11 cellular contexts compared by ENCODE assay signal in genomic region chr5:40551706-40552557, GRCh38.
DNase-seq lines count a peak whose midpoint lies in the region; ATAC-seq and TF ChIP-seq lines count a peak whose summit lies in the region.
"Had no signal": no experiment of that assay in that cellular context is flagged by ENCODE, and none has a peak within 500 bp of the region (broad histone marks: within the 10 kb centered on the region; RNA-seq: fewer than 3 reads in every experiment).

No MANE protein-coding gene starts in this region.

- H3K4me1 ChIP-seq in SJSA1 (replicated peaks) (peaks cover 37% of the 10 kb centered on the region), sigmoid colon (peaks cover 0 to 17% (median 6%) of the 10 kb centered on the region in 4 donors)

- CTCF ChIA-PET in T-cell (lab: Charles Lee): no interaction called here

- 71 to 77% methylated on average over 8 of the region's 8 CpGs for WGBS in sigmoid colon, 2 donors

- peak; percentile 86 for DNase-seq in GM03348 (ENCODE audit: low spot score)
- DNase-seq in SJSA1 (ENCODE audit: low read depth in 1 of 2, low spot score in 2 of 2): peak; percentile 89 to 93
- peak; percentile 94 for DNase-seq in fibroblast of pulmonary artery (ENCODE audit: low read depth)
- DNase-seq in sigmoid colon: no peak
- DNase-seq in T-cell: no peak
- no peak for DNase-seq in left lobe of liver (ENCODE audit: low spot score)
- DNase-seq in activated effector memory CD4-positive, alpha-beta T cell treated with Interleukin-2 at 50 U/mL for 16 hours: no peak
- no peak for DNase-seq in NK-92 treated with Interleukin-12 subunit alpha and Interleukin-12 subunit beta, amount 100 ng/mL, for 24 hours (lab: John Stamatoyannopoulos, UW)

- H3K36me3 Mint-ChIP-seq in T-cell: no peaks in the 10 kb centered on the region
- H3K36me3 Mint-ChIP-seq: neural progenitor cell had no signal

- H3K4me3 Mint-ChIP-seq in T-cell: no peak overlapping the region
- H3K4me3 Mint-ChIP-seq: neural progenitor cell; T-helper 1 cell treated with Interleukin-12 subunit alpha and Interleukin-12 subunit beta and Interleukin-4 antibody, amounts not matched to agents 30 μg/mL and 1 μg/mL, for 36 hours had no signal

- H3K4me3 ChIP-seq in SJSA1 (no peak overlapping the region), fibroblast of pulmonary artery (replicated peaks; ENCODE audit: low read depth, low read length) (no peak overlapping the region), sigmoid colon (no peak overlapping the region)
- H3K4me3 ChIP-seq: neural progenitor cell had no signal

- H3K27ac ChIP-seq in SJSA1 (peak overlapping the region; percentile 86), sigmoid colon (peak overlapping the region; percentile 9 to 57 (median 42))
- H3K27ac ChIP-seq: neural progenitor cell had no signal

- no peaks in the 10 kb centered on the region for H3K9me3 Mint-ChIP-seq in T-cell
- H3K9me3 Mint-ChIP-seq: neural progenitor cell had no signal

- no peak overlapping the region for H3K27ac Mint-ChIP-seq in T-cell
- H3K27ac Mint-ChIP-seq: activated T-helper 2 cell treated with anti-CD3 and anti-CD28 coated beads, Interferon-gamma antibody, Interleukin-2, Interleukin-4, amounts not matched to agents 10 μg/mL and 5 μg/mL and 100 μg/mL, durations not matched to agents 14 hours and 24 hours and 36 hours; neural progenitor cell; T-helper 1 cell treated with Interleukin-12 subunit alpha and Interleukin-12 subunit beta and Interleukin-4 antibody, amounts not matched to agents 30 μg/mL and 1 μg/mL, for 36 hours had no signal

- H3K9me3 ChIP-seq in SJSA1 (replicated peaks): no peaks in the 10 kb centered on the region
- H3K9me3 ChIP-seq in sigmoid colon: no peaks in the 10 kb centered on the region

- peaks cover 0 to 6% (median 4%) of the 10 kb centered on the region in 3 donors for H3K4me1 Mint-ChIP-seq in T-cell

- POLR2A ChIA-PET in T-cell (lab: Charles Lee): no interaction called here

- no peaks in the 10 kb centered on the region for H3K36me3 ChIP-seq in SJSA1
- H3K36me3 ChIP-seq in sigmoid colon: no peaks in the 10 kb centered on the region
- H3K36me3 ChIP-seq: neural progenitor cell had no signal

- ATAC-seq in T-cell (replicated peaks in 1 of 4) (no peak), left lobe of liver (no peak)

- TF ChIP-seq CTCF in fibroblast of pulmonary artery (IDR thresholded peaks at IDR 0.05; ENCODE audit: low read length, missing control alignments): no peak
- no peak for TF ChIP-seq CTCF in sigmoid colon (IDR thresholded peaks at IDR 0.05)

- intact Hi-C loops in sigmoid colon (cut with DNase I): no loop called here

- no peak for TF ChIP-seq POLR2A in sigmoid colon (IDR thresholded peaks at IDR 0.05)

- no peaks in the 10 kb centered on the region for H3K27me3 Mint-ChIP-seq in T-cell

- no peak for TF ChIP-seq EP300 in sigmoid colon (IDR thresholded peaks at IDR 0.05)

- H3K27me3 ChIP-seq in SJSA1 (replicated peaks) (no peaks in the 10 kb centered on the region), sigmoid colon (no peaks in the 10 kb centered on the region)
- H3K27me3 ChIP-seq: neural progenitor cell had no signal

Comparison
In these comparisons a context has a peak if more than half of its experiments do, and no peak if none do; other contexts are left out.
1. DNase-seq: peak in GM03348 (single experiment), SJSA1 (2 of 2) and fibroblast of pulmonary artery (single experiment); none in sigmoid colon (single experiment), T-cell (0 of 34), left lobe of liver (single experiment), activated effector memory CD4-positive, alpha-beta T cell treated with Interleukin-2 at 50 U/mL for 16 hours (single experiment) and NK-92 treated with Interleukin-12 subunit alpha and Interleukin-12 subunit beta, amount 100 ng/mL, for 24 hours (single experiment).